Comparison of ENCODE assay signal across 14 cellular contexts in genomic region chr11:70666336-70666735, GRCh38.
DNase-seq lines count a peak whose midpoint lies in the region; ATAC-seq and TF ChIP-seq lines count a peak whose summit lies in the region.
"Had no signal": no experiment of that assay in that cellular context is flagged by ENCODE, and none has a peak within 500 bp of the region (broad histone marks: within the 10 kb centered on the region; RNA-seq: fewer than 3 reads in every experiment).

No MANE protein-coding gene starts in this region.

- no peaks in the 10 kb centered on the region for H3K9me3 Mint-ChIP-seq in WTC11
- H3K9me3 Mint-ChIP-seq: CD4-positive, alpha-beta T cell; H9 had no signal

- no peaks in the 10 kb centered on the region for H3K9me3 ChIP-seq in osteoblast (ENCODE audit: low read depth, low read length)
- no peaks in the 10 kb centered on the region for H3K9me3 ChIP-seq in Karpas-422 (ENCODE audit: low read length)

- ATAC-seq in WTC11 = no peak

- peaks cover 7% of the 10 kb centered on the region; the same call in 1 of the 2 replicates for H3K36me3 Mint-ChIP-seq in WTC11

- H3K4me1 Mint-ChIP-seq in WTC11 = peaks cover 31% of the 10 kb centered on the region
- H3K4me1 Mint-ChIP-seq: B cell had no signal

- CTCF ChIA-PET in WTC11 (lab: Charles Lee) = no interaction called here

- POLR2A ChIA-PET in WTC11 (lab: Charles Lee) = no interaction called here

- no peak overlapping the region for H3K4me3 Mint-ChIP-seq in WTC11
- H3K4me3 Mint-ChIP-seq: B cell; CD4-positive, alpha-beta T cell; H9 had no signal

- H3K9ac ChIP-seq in Karpas-422 (ENCODE audit: low read length) = no peak overlapping the region

- H3K4me1 ChIP-seq in osteoblast (ENCODE audit: insufficient read depth, low read length) = peaks cover 7% of the 10 kb centered on the region
- H3K4me1 ChIP-seq in Karpas-422 (ENCODE audit: low read length) = no peaks in the 10 kb centered on the region; the same call in 1 of the 2 replicates

- DNase-seq in GDM1 (lab: John Stamatoyannopoulos, UW) = peak; percentile 75
- peak; percentile 2 to 19 for DNase-seq in Kasumi-1 (lab: John Stamatoyannopoulos, UW)
- DNase-seq in WTC11 (ENCODE audit: low spot score) = no peak
- DNase-seq in osteoblast (ENCODE audit: insufficient read length, low spot score, missing footprints) = peak; percentile 53
- DNase-seq in Karpas-422 = no peak
- DNase-seq in NCI-H1930 (lab: John Stamatoyannopoulos, UW) = no peak
- no peak for DNase-seq in SK-N-DZ (ENCODE audit: low spot score)
- DNase-seq: C1 segment of cervical spinal cord; Calu3; CD4-positive, alpha-beta T cell; DMS 273 treated with DMSO at 0.1 percent for 48 hours; GOT3; H9 had no signal

- H3K27ac ChIP-seq in osteoblast (ENCODE audit: low read depth, low read length) (no peak overlapping the region), Karpas-422 (ENCODE audit: low read length) (no peak overlapping the region)

- 0 out of 2 replicates have a peak overlapping the region, but pooled peaks have one; percentile 11 for H3K27ac Mint-ChIP-seq in WTC11
- H3K27ac Mint-ChIP-seq: B cell; CD4-positive, alpha-beta T cell had no signal

- H3K36me3 ChIP-seq in osteoblast (ENCODE audit: insufficient read depth, low read length) = no peaks in the 10 kb centered on the region
- H3K36me3 ChIP-seq in Karpas-422 (ENCODE audit: insufficient read depth, low read length) = no peaks in the 10 kb centered on the region

- no peaks in the 10 kb centered on the region for H3K9me2 ChIP-seq in Karpas-422 (replicated peaks; ENCODE audit: insufficient read depth, low read length)

- TF ChIP-seq CTCF in WTC11 (IDR thresholded peaks at IDR 0.05) (no peak), osteoblast (IDR thresholded peaks at IDR 0.05; ENCODE audit: extremely low read depth, low read depth, low read length) (no peak)

- H4K20me1 ChIP-seq in osteoblast (ENCODE audit: insufficient read depth, low read length) (no peaks in the 10 kb centered on the region), Karpas-422 (ENCODE audit: insufficient read depth, low read depth, low read length) (no peaks in the 10 kb centered on the region)

- no peaks in the 10 kb centered on the region for H3K79me2 ChIP-seq in osteoblast (ENCODE audit: insufficient read depth, low read length)
- no peaks in the 10 kb centered on the region for H3K79me2 ChIP-seq in Karpas-422 (ENCODE audit: low read length)

- H3K27me3 ChIP-seq in osteoblast (ENCODE audit: insufficient read depth, low read length) (peaks cover 14% of the 10 kb centered on the region), Karpas-422 (ENCODE audit: low read length) (no peaks in the 10 kb centered on the region)

- no peak overlapping the region for H3K4me3 ChIP-seq in osteoblast (ENCODE audit: insufficient read depth, low read length)
- no peak overlapping the region for H3K4me3 ChIP-seq in Karpas-422 (ENCODE audit: low read length)

- H3K27me3 Mint-ChIP-seq in WTC11 (ENCODE audit: low read depth) = peaks cover 3% of the 10 kb centered on the region; the same call in 1 of the 2 replicates

- H3K4me2 ChIP-seq in osteoblast (ENCODE audit: insufficient read depth, low read length) (no peak overlapping the region), Karpas-422 (ENCODE audit: low read depth, low read length, poor library complexity, severe bottlenecking) (no peak overlapping the region)

- no peak overlapping the region for H2AFZ ChIP-seq in osteoblast (ENCODE audit: low read length)
- H2AFZ ChIP-seq in Karpas-422 (ENCODE audit: low read length) = no peak overlapping the region

TF ChIP-seq in WTC11, 78 proteins besides CTCF, POLR2A, EP300 and RAD21:
- TF ChIP-seq ZNF416 (CRISPR knock-in tag; IDR thresholded peaks at IDR 0.05) (no peak), GABPB1 (CRISPR knock-in tag; IDR thresholded peaks at IDR 0.05) (no peak)
- TF ChIP-seq, protein P1, sequence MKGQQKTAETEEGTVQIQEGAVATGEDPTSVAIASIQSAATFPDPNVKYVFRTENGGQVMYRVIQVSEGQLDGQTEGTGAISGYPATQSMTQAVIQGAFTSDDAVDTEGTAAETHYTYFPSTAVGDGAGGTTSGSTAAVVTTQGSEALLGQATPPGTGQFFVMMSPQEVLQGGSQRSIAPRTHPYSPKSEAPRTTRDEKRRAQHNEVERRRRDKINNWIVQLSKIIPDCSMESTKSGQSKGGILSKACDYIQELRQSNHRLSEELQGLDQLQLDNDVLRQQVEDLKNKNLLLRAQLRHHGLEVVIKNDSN (CRISPR knock-in tag; IDR thresholded peaks at IDR 0.05) = no peak

Comparison
In these comparisons a context has a peak if more than half of its experiments do, and no peak if none do; other contexts are left out.
1. DNase-seq: peak in GDM1 (single experiment), Kasumi-1 (2 of 2) and osteoblast (single experiment); none in WTC11 (single experiment), Karpas-422 (single experiment), NCI-H1930 (0 of 2) and SK-N-DZ (single experiment).